8 cellular contexts compared by ENCODE assay signal in genomic region chr15:51380999-51381806, GRCh38. TPM values are rescaled to one million over a fixed set of nuclear protein-coding genes. Genes with fewer than 3 reads are reported as not detected.
DNase-seq lines count a peak whose midpoint lies in the region; ATAC-seq and TF ChIP-seq lines count a peak whose summit lies in the region.

No MANE protein-coding gene starts in this region.

- H3K4me1 Mint-ChIP-seq in endodermal cell (no peaks in the 10 kb centered on the region), memory B cell (peaks cover 8% of the 10 kb centered on the region)

- peak; percentile 87 for ATAC-seq in memory B cell (ENCODE audit: low read depth)
- ATAC-seq in upper lobe of left lung (ENCODE audit: low FRiP score in 2 of 2) = peak; percentile 83 to 87

- no peak overlapping the region for H3K27ac ChIP-seq in SK-N-SH (ENCODE audit: low read depth in 2 of 2, low read length in 1 of 2)
- H3K27ac ChIP-seq in endodermal cell (ENCODE audit: low read depth, low read length) = no peak overlapping the region
- no peak overlapping the region for H3K27ac ChIP-seq in upper lobe of left lung

- CTCF ChIA-PET in SK-N-SH (lab: Yijun Ruan, JAX) = interaction anchor here (0.5 to 8.0 kb wide), 51 partner anchors 9 to 312 kb away, joined by 3 to 147 read pairs (median 4); partner anchors contain the start of gene GLDN

- WGBS in SK-N-SH (ENCODE audit: low lambda C conversion rate) = 25% methylated on average over 13 of the region's 14 CpGs
- 30 to 36% methylated on average over 11 to 14 of the region's 14 CpGs for WGBS in endodermal cell (ENCODE audit: insufficient coverage in 1 of 2, insufficient read length in 1 of 2), 2 experiments
- WGBS in upper lobe of left lung, 2 donors = 28 to 34% methylated on average over 14 of the region's 14 CpGs

- no peaks in the 10 kb centered on the region for H3K9me3 ChIP-seq in MG63
- no peaks in the 10 kb centered on the region for H3K9me3 ChIP-seq in SK-N-SH
- no peaks in the 10 kb centered on the region for H3K9me3 ChIP-seq in endodermal cell (ENCODE audit: control insufficient read depth, low read length)
- H3K9me3 ChIP-seq in upper lobe of left lung = no peaks in the 10 kb centered on the region

- H3K4me1 ChIP-seq in SK-N-SH (ENCODE audit: control insufficient read depth in 1 of 2, insufficient read depth in 2 of 2, low read depth in 1 of 2, low read length in 1 of 2) (peaks cover 0 to 5% of the 10 kb centered on the region in 2 experiments; a peak in 1 of 4 replicates), endodermal cell (ENCODE audit: control insufficient read depth, insufficient read depth, low read length) (no peaks in the 10 kb centered on the region), upper lobe of left lung (peaks cover 0 to 2% (median 0%) of the 10 kb centered on the region in 4 donors)

- peak; percentile 85 for TF ChIP-seq CTCF in SK-N-SH (IDR thresholded peaks at IDR 0.05)
- peak; percentile 96 for TF ChIP-seq CTCF in endodermal cell (conservative IDR thresholded peaks at IDR 0.05)
- TF ChIP-seq CTCF in upper lobe of left lung (IDR thresholded peaks at IDR 0.05) = peak; percentile 57 to 92 (median 82)

- peak; percentile 43 for DNase-seq in stimulated activated CD4-positive, alpha-beta T cell treated with anti-CD3 and anti-CD28 coated beads, Interleukin-15, amount 100 ng/mL, for 24 hours
- no peak for DNase-seq in stimulated activated CD4-positive, alpha-beta T cell treated with anti-CD3 and anti-CD28 coated beads, Interleukin-4, amount 100 ng/mL, for 1 hour
- DNase-seq in H7 (peak; percentile 85), MG63 (peak; percentile 66), SK-N-SH (peak; percentile 78), endodermal cell (peak; percentile 84), memory B cell (ENCODE audit: low spot score in 2 of 2) (peak; percentile 29 to 32), upper lobe of left lung (peak in 1 of 2 donors; percentile 61)

- TF ChIP-seq POLR2A in upper lobe of left lung (IDR thresholded peaks at IDR 0.05) = no peak

- no peaks in the 10 kb centered on the region for H3K36me3 Mint-ChIP-seq in endodermal cell (ENCODE audit: low read depth)
- no peaks in the 10 kb centered on the region for H3K36me3 Mint-ChIP-seq in memory B cell

- H3K79me2 ChIP-seq in SK-N-SH (ENCODE audit: insufficient read depth) = no peaks in the 10 kb centered on the region

- H3K9me3 Mint-ChIP-seq in endodermal cell (no peaks in the 10 kb centered on the region), memory B cell (no peaks in the 10 kb centered on the region)

- H3K9ac ChIP-seq in SK-N-SH (no peak overlapping the region), endodermal cell (ENCODE audit: extremely low read depth, low read length, poor library complexity, severe bottlenecking) (no peak overlapping the region)

- TF ChIP-seq EP300 in SK-N-SH (IDR thresholded peaks at IDR 0.05; ENCODE audit: borderline replicate concordance in 1 of 2, low read depth in 1 of 2, low read length in 1 of 2) (no peak), upper lobe of left lung (IDR thresholded peaks at IDR 0.05) (no peak)

- no peak overlapping the region for H2AFZ ChIP-seq in SK-N-SH (ENCODE audit: low read depth)

- H4K20me1 ChIP-seq in SK-N-SH (ENCODE audit: insufficient read depth) = no peaks in the 10 kb centered on the region

- no peaks in the 10 kb centered on the region for H3K36me3 ChIP-seq in H7 (replicated peaks; ENCODE audit: control insufficient read depth, insufficient read depth, low read length)
- no peaks in the 10 kb centered on the region for H3K36me3 ChIP-seq in MG63
- no peaks in the 10 kb centered on the region for H3K36me3 ChIP-seq in SK-N-SH (replicated peaks in 1 of 2; ENCODE audit: control insufficient read depth in 1 of 2, insufficient read depth in 2 of 2, low read length in 1 of 2)
- no peaks in the 10 kb centered on the region for H3K36me3 ChIP-seq in endodermal cell (ENCODE audit: control insufficient read depth, insufficient read depth, low read length)
- H3K36me3 ChIP-seq in upper lobe of left lung = no peaks in the 10 kb centered on the region

- H3K4me2 ChIP-seq in SK-N-SH = no peak overlapping the region

- POLR2A ChIA-PET in SK-N-SH (lab: Yijun Ruan, JAX) = no interaction called here

- no peaks in the 10 kb centered on the region; the same call in 1 of the 2 replicates for H3K27me3 ChIP-seq in H7 (ENCODE audit: control insufficient read depth, insufficient read depth, low read length)
- H3K27me3 ChIP-seq in MG63 = no peaks in the 10 kb centered on the region
- H3K27me3 ChIP-seq in SK-N-SH (ENCODE audit: insufficient read depth) = no peaks in the 10 kb centered on the region; the same call in 1 of the 2 replicates
- H3K27me3 ChIP-seq in endodermal cell (ENCODE audit: control insufficient read depth, insufficient read depth, low read length, poor library complexity, severe bottlenecking) = peaks cover 25% of the 10 kb centered on the region
- H3K27me3 ChIP-seq in upper lobe of left lung = no peaks in the 10 kb centered on the region

- TF ChIP-seq RAD21 in SK-N-SH (IDR thresholded peaks at IDR 0.05; ENCODE audit: low read length) = peak; percentile 99

- H3K27ac Mint-ChIP-seq in endodermal cell = no peak overlapping the region
- H3K27ac Mint-ChIP-seq in memory B cell = no peak overlapping the region

- H3K4me3 Mint-ChIP-seq in endodermal cell = no peak overlapping the region
- no peak overlapping the region for H3K4me3 Mint-ChIP-seq in memory B cell

- H3F3A ChIP-seq in SK-N-SH (replicated peaks; ENCODE audit: insufficient read depth) = no peaks in the 10 kb centered on the region

- H3K4me3 ChIP-seq in H7 (ENCODE audit: insufficient read depth, low read depth, low read length) (no peak overlapping the region), MG63 (no peak overlapping the region), SK-N-SH (ENCODE audit: low read depth in 2 of 2, low read length in 1 of 2) (peak overlapping the region in 1 of 2 experiments; percentile 33; a peak in 1 of 4 replicates), endodermal cell (ENCODE audit: low read length) (no peak overlapping the region), upper lobe of left lung (no peak overlapping the region)

- peaks cover 33% of the 10 kb centered on the region for H3K27me3 Mint-ChIP-seq in endodermal cell (ENCODE audit: insufficient read depth)
- H3K27me3 Mint-ChIP-seq in memory B cell = peaks cover 14% of the 10 kb centered on the region

- H3K9me2 ChIP-seq in SK-N-SH = no peaks in the 10 kb centered on the region

TF ChIP-seq in SK-N-SH, 30 proteins besides CTCF, POLR2A, EP300 and RAD21:
- TF ChIP-seq SMC3 (IDR thresholded peaks at IDR 0.05; ENCODE audit: low read depth, low read length) (peak; percentile 96), PBX3 (IDR thresholded peaks at IDR 0.05) (peak; percentile 62), IRF3 (IDR thresholded peaks at IDR 0.05; ENCODE audit: low read depth, low read length) (no peak), NFIC (IDR thresholded peaks at IDR 0.05; ENCODE audit: borderline replicate concordance) (no peak)

RNA-seq across cellular contexts. Expression of gene GLDN, which starts 39.7 kb away (rescaled TPM):
- 0.35 and 0.67 TPM in 2 replicates for total RNA-seq in H7 (2014; rRNA removed; shearing (Covaris generic))
- total RNA-seq in MG63 (2014; rRNA removed; shearing (Covaris generic); ENCODE audit: low replicate concordance) = 0.30 and 0.67 TPM in 2 replicates
- polyA plus RNA-seq in SK-N-SH (2012; rRNA removed) = not detected in 2 replicates
- polyA plus RNA-seq in SK-N-SH (2012; cell fraction: cytosol; rRNA removed) = 0.01 TPM in 1 of 2 replicates, not detected in the other
- polyA plus RNA-seq in SK-N-SH (2012; cell fraction: nucleus; rRNA removed) = 0.02 TPM in 1 of 2 replicates, not detected in the other
- total RNA-seq in endodermal cell (1 to 10 TPM in 1 of 2 donors, under 1 TPM in 1; 0.62 to 1.7 TPM), upper lobe of left lung (10 to 100 TPM; 21.3 to 84.2 (median 46.5) TPM)
- 2.1 TPM for polyA plus RNA-seq in endodermal cell (2013, experiment 1 of 2)
- 2.2 TPM for polyA plus RNA-seq in endodermal cell (2013, experiment 2 of 2)

RNA-seq across cellular contexts. Expression of gene CYP19A1, which starts 42.8 kb away (rescaled TPM):
- total RNA-seq in H7 (2014; rRNA removed; shearing (Covaris generic)) = not detected in 2 replicates
- total RNA-seq in MG63 (2014; rRNA removed; shearing (Covaris generic); ENCODE audit: low replicate concordance) = 0.69 TPM in 1 of 2 replicates, not detected in the other
- polyA plus RNA-seq in SK-N-SH (2012; rRNA removed) = 0.03 TPM in 1 of 2 replicates, not detected in the other
- not detected in 2 replicates for polyA plus RNA-seq in SK-N-SH (2012; cell fraction: cytosol; rRNA removed)
- not detected in 2 replicates for polyA plus RNA-seq in SK-N-SH (2012; cell fraction: nucleus; rRNA removed)
- total RNA-seq in endodermal cell (not detected), upper lobe of left lung (1 to 10 TPM in 2 of 6 donors, under 1 TPM in 2, not detected in 2; 0.52 to 8.4 (median 1.0) TPM)
- not detected for polyA plus RNA-seq in endodermal cell (2013, experiment 1 of 2)
- 0.17 TPM for polyA plus RNA-seq in endodermal cell (2013, experiment 2 of 2)

Comparison
In these comparisons a context has a peak if more than half of its experiments do, and no peak if none do; other contexts are left out.
1. RNA of gene GLDN, which starts 39.7 kb away (total RNA-seq): 21.3 to 84.2 TPM in upper lobe of left lung; 0.62 to 1.7 TPM in endodermal cell, 0.35 to 0.67 TPM in H7 and 0.30 to 0.67 TPM in MG63; every median in the first group is over 4 times any median in the second.
2. Peak in every context shown above with its lines, with median percentiles within 50 percentile points of each other: CTCF ChIP-seq.